Comparison of ENCODE assay signal across 20 cellular contexts in the genomic region with DNA sequence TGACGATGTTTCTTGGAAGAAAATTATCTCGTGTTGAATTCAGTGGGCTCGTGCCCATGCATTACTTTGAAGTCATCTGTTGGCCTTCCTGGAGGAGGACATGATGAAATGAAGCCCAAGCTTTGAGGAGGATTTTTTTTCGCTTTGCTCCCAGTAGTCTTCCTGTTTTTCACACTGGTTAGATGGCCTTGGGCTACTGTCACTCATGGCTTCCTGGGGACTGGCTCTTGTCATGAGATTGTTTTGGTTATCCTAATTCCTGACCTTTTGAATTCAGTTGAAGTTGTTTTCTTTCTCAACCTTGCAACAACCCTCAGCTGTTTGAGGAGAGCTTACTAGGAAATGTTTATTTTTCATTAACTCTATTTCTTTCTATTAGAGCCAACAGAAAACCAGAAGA.
DNase-seq lines count a peak whose midpoint lies in the region; ATAC-seq and TF ChIP-seq lines count a peak whose summit lies in the region.
"Had no signal": no experiment of that assay in that cellular context is flagged by ENCODE, and none has a peak within 500 bp of the region (broad histone marks: within the 10 kb centered on the region; RNA-seq: fewer than 3 reads in every experiment).

No MANE protein-coding gene starts in this region.

- peaks cover 4% of the 10 kb centered on the region for H3K9me3 Mint-ChIP-seq in nephron progenitor cell
- H3K9me3 Mint-ChIP-seq in CD4-positive, alpha-beta T cell: no peaks in the 10 kb centered on the region
- no peaks in the 10 kb centered on the region for H3K9me3 Mint-ChIP-seq in activated T-cell treated with anti-CD3 and anti-CD28 coated beads, Interleukin-2, amount 50 U/mL, for 72 hours
- H3K9me3 Mint-ChIP-seq: CD8-positive, alpha-beta memory T cell had no signal

- TF ChIP-seq CTCF in OCI-LY7 (conservative IDR thresholded peaks at IDR 0.05; ENCODE audit: low read length): no peak
- no peak for TF ChIP-seq CTCF in fibroblast of villous mesenchyme (IDR thresholded peaks at IDR 0.05; ENCODE audit: insufficient read depth, low read depth, low read length)
- no peak for TF ChIP-seq CTCF in nephron progenitor cell (IDR thresholded peaks at IDR 0.05)
- TF ChIP-seq CTCF in CD4-positive, alpha-beta T cell (IDR thresholded peaks at IDR 0.05): no peak
- TF ChIP-seq CTCF in omental fat pad (IDR thresholded peaks at IDR 0.05): no peak

- H3K4me3 Mint-ChIP-seq in nephron progenitor cell: no peak overlapping the region
- no peak overlapping the region for H3K4me3 Mint-ChIP-seq in CD4-positive, alpha-beta T cell
- H3K4me3 Mint-ChIP-seq in activated T-cell treated with anti-CD3 and anti-CD28 coated beads, Interleukin-2, amount 50 U/mL, for 72 hours: no peak overlapping the region
- H3K4me3 Mint-ChIP-seq: CD8-positive, alpha-beta memory T cell; GM23338; IgD-negative memory B cell had no signal

- no peaks in the 10 kb centered on the region for H3K9me2 ChIP-seq in OCI-LY7 (ENCODE audit: insufficient read depth, low read length)

- intact Hi-C loops in OCI-LY7 (cut with micrococcal nuclease; ENCODE audit: unreplicated experiment): no loop called here
- intact Hi-C loops in CD4-positive, alpha-beta T cell (cut with DNase I, micrococcal nuclease): no loop called here

- H3K4me3 ChIP-seq in OCI-LY7 (ENCODE audit: low read depth, low read length, poor library complexity, severe bottlenecking) (no peak overlapping the region), fibroblast of villous mesenchyme (ENCODE audit: low read depth, low read length) (no peak overlapping the region)
- H3K4me3 ChIP-seq: BLaER1 treated with 17β-estradiol and CSF1 and Interleukin-3, amounts not matched to agents 10 nM and 100 nM; GM23338 had no signal

- peak overlapping the region; percentile 28; the same call in 1 of the 2 replicates for H2AFZ ChIP-seq in OCI-LY7 (ENCODE audit: low read length)
- H2AFZ ChIP-seq: GM23338 had no signal

- H3K4me2 ChIP-seq in OCI-LY7 (ENCODE audit: low read length): no peak overlapping the region
- H3K4me2 ChIP-seq: BLaER1 treated with 17β-estradiol and CSF1 and Interleukin-3, amounts not matched to agents 10 nM and 100 nM; GM23338 had no signal

- DNase-seq in EH (ENCODE audit: low read depth): peak; percentile 44
- no peak for DNase-seq in OCI-LY7 (ENCODE audit: low spot score)
- peak; percentile 57 for DNase-seq in fibroblast of villous mesenchyme (ENCODE audit: low read depth)
- DNase-seq in nephron progenitor cell: no peak
- DNase-seq in T-helper 9 cell: no peak
- DNase-seq in CD4-positive, alpha-beta T cell: no peak
- no peak for DNase-seq in activated T-cell treated with anti-CD3 and anti-CD28 coated beads, Interleukin-2, amount 50 U/mL, for 72 hours
- DNase-seq in omental fat pad (ENCODE audit: low spot score): no peak
- DNase-seq: 8988T; CD8-positive, alpha-beta memory T cell; COR-L47; DMS 273 treated with DMSO at 0.1 percent for 48 hours; DMS53; DND-41; GDM1; HCEC 1CT had no signal

- peaks cover 3% of the 10 kb centered on the region for H3K27me3 Mint-ChIP-seq in nephron progenitor cell (ENCODE audit: low read depth, poor library complexity)
- no peaks in the 10 kb centered on the region for H3K27me3 Mint-ChIP-seq in CD4-positive, alpha-beta T cell
- H3K27me3 Mint-ChIP-seq in activated T-cell treated with anti-CD3 and anti-CD28 coated beads, Interleukin-2, amount 50 U/mL, for 72 hours (ENCODE audit: low read depth): no peaks in the 10 kb centered on the region

- H3K27me3 ChIP-seq in CD4-positive, alpha-beta T cell (ENCODE audit: control insufficient read depth, insufficient read depth, low read length): no peaks in the 10 kb centered on the region
- H3K27me3 ChIP-seq: BLaER1 treated with 17β-estradiol and CSF1 and Interleukin-3, amounts not matched to agents 10 nM and 100 nM had no signal

- peaks cover 4% of the 10 kb centered on the region for H3K36me3 Mint-ChIP-seq in nephron progenitor cell (ENCODE audit: low read depth)
- H3K36me3 Mint-ChIP-seq in CD4-positive, alpha-beta T cell (ENCODE audit: low read depth): no peaks in the 10 kb centered on the region
- H3K36me3 Mint-ChIP-seq in activated T-cell treated with anti-CD3 and anti-CD28 coated beads, Interleukin-2, amount 50 U/mL, for 72 hours (ENCODE audit: insufficient read depth in 2 of 2): no peaks in the 10 kb centered on the region
- H3K36me3 Mint-ChIP-seq: CD8-positive, alpha-beta memory T cell; IgD-negative memory B cell had no signal

- POLR2A ChIA-PET in OCI-LY7 (lab: Charles Lee): interaction anchor here (0.6 kb wide), 1 partner anchor 1643 kb away, joined by 4 read pairs; no protein-coding TSS in a partner anchor
- POLR2A ChIA-PET in CD4-positive, alpha-beta T cell (lab: Charles Lee): no interaction called here

- peaks cover 13% of the 10 kb centered on the region for H3K4me1 Mint-ChIP-seq in nephron progenitor cell
- H3K4me1 Mint-ChIP-seq in CD4-positive, alpha-beta T cell (ENCODE audit: low read depth): no peaks in the 10 kb centered on the region
- no peaks in the 10 kb centered on the region for H3K4me1 Mint-ChIP-seq in activated T-cell treated with anti-CD3 and anti-CD28 coated beads, Interleukin-2, amount 50 U/mL, for 72 hours (ENCODE audit: low read depth)
- H3K4me1 Mint-ChIP-seq: CD8-positive, alpha-beta memory T cell; IgD-negative memory B cell had no signal

- no peaks in the 10 kb centered on the region for H4K20me1 ChIP-seq in OCI-LY7 (ENCODE audit: insufficient read depth, low read length)
- H4K20me1 ChIP-seq: BLaER1 treated with 17β-estradiol and CSF1 and Interleukin-3, amounts not matched to agents 10 nM and 100 nM had no signal

- H3K36me3 ChIP-seq in OCI-LY7 (ENCODE audit: insufficient read depth, low read length): no peaks in the 10 kb centered on the region
- H3K36me3 ChIP-seq: BLaER1 treated with 17β-estradiol and CSF1 and Interleukin-3, amounts not matched to agents 10 nM and 100 nM had no signal

- H3K4me1 ChIP-seq in OCI-LY7 (ENCODE audit: insufficient read depth, low read length, poor library complexity, severe bottlenecking): peaks cover 7% of the 10 kb centered on the region

- BruUV-seq in OCI-LY7 (replicated peaks; lab: Mats Ljungman, UMichigan): no TSS peak

- peak overlapping the region; percentile 34 for H3K27ac Mint-ChIP-seq in nephron progenitor cell
- no peak overlapping the region for H3K27ac Mint-ChIP-seq in CD4-positive, alpha-beta T cell
- H3K27ac Mint-ChIP-seq in activated T-cell treated with anti-CD3 and anti-CD28 coated beads, Interleukin-2, amount 50 U/mL, for 72 hours: no peak overlapping the region
- H3K27ac Mint-ChIP-seq: CD8-positive, alpha-beta memory T cell; GM23338; IgD-negative memory B cell had no signal

- ATAC-seq in CD4-positive, alpha-beta T cell (ENCODE audit: poor library complexity): no peak
- ATAC-seq in activated T-cell treated with anti-CD3 and anti-CD28 coated beads, Interleukin-2, amount 50 U/mL, for 72 hours (replicated peaks in 1 of 2): no peak
- ATAC-seq in omental fat pad (ENCODE audit: low FRiP score): no peak
- ATAC-seq: GM23338 had no signal

- H3K9me3 ChIP-seq in OCI-LY7 (ENCODE audit: low read length): no peaks in the 10 kb centered on the region; the same call in 1 of the 2 replicates
- no peaks in the 10 kb centered on the region for H3K9me3 ChIP-seq in CD4-positive, alpha-beta T cell (ENCODE audit: control insufficient read depth, low read length)

- H3K27ac ChIP-seq in OCI-LY7 (ENCODE audit: low read depth, low read length, poor library complexity, severe bottlenecking): no peak overlapping the region
- H3K27ac ChIP-seq in CD4-positive, alpha-beta T cell (ENCODE audit: low read depth, low read length): no peak overlapping the region
- H3K27ac ChIP-seq: BLaER1 treated with 17β-estradiol and CSF1 and Interleukin-3, amounts not matched to agents 10 nM and 100 nM; HL-60 had no signal

- CTCF ChIA-PET in OCI-LY7 (lab: Charles Lee; ENCODE audit: unreplicated experiment): no interaction called here
- CTCF ChIA-PET in CD4-positive, alpha-beta T cell (lab: Charles Lee): no interaction called here

- H3K79me2 ChIP-seq in OCI-LY7 (ENCODE audit: insufficient read depth, low read depth, low read length): no peaks in the 10 kb centered on the region

Comparison
In these comparisons a context has a peak if more than half of its experiments do, and no peak if none do; other contexts are left out.
1. DNase-seq: peak in EH (single experiment) and fibroblast of villous mesenchyme (single experiment); none in OCI-LY7 (single experiment), nephron progenitor cell (single experiment), T-helper 9 cell (single experiment), CD4-positive, alpha-beta T cell (0 of 10), activated T-cell treated with anti-CD3 and anti-CD28 coated beads, Interleukin-2, amount 50 U/mL, for 72 hours (0 of 2) and omental fat pad (single experiment).